ENCODE assay signal across 24 cellular contexts in genomic region chr16:2449118-2449517, GRCh38. TPM values are rescaled to one million over a fixed set of nuclear protein-coding genes. Genes with fewer than 3 reads are reported as not detected.
"Had no signal": no experiment of that assay in that cellular context is flagged by ENCODE, and none has a peak within 500 bp of the region (broad histone marks: within the 10 kb centered on the region; RNA-seq: fewer than 3 reads in every experiment).

No MANE protein-coding gene starts in this region.

- H3K9me3 Mint-ChIP-seq: activated CD4-positive, alpha-beta T cell treated with anti-CD3 and anti-CD28 coated beads, Interleukin-2, amount 10 ng/mL, durations not matched to agents 24 days and 14 days; activated naive CD4-positive, alpha-beta T cell treated with anti-CD3 and anti-CD28 coated beads for 36 hours; activated T-cell treated with anti-CD3 and anti-CD28 coated beads, Interleukin-2, amount 50 U/mL, for 4 hours; T-helper 1 cell treated with Interleukin-12 subunit alpha and Interleukin-12 subunit beta and Interleukin-4 antibody, amounts not matched to agents 30 μg/mL and 1 μg/mL, for 36 hours; WTC11 had no signal

- DNase-seq: activated CD4-positive, alpha-beta T cell treated with anti-CD3 and anti-CD28 coated beads, Interleukin-2, amount 10 ng/mL, durations not matched to agents 24 days and 14 days; activated CD4-positive, alpha-beta T cell treated with anti-CD3 and anti-CD28 coated beads, Interleukin-2, amount 50 U/mL, for 48 hours; activated CD4-positive, CD25-positive, alpha-beta regulatory T cell treated with anti-CD3 and anti-CD28 coated beads, Interleukin-2, amount 50 U/mL, for 72 hours; activated CD8-positive, alpha-beta memory T cell treated with anti-CD3 and anti-CD28 coated beads, Interleukin-2, amount 10 ng/mL, durations not matched to agents 7 days and 5 days; activated gamma-delta T cell; activated naive CD4-positive, alpha-beta T cell treated with anti-CD3 and anti-CD28 coated beads for 36 hours; activated T-cell treated with anti-CD3 and anti-CD28 coated beads, Interleukin-2, amount 50 U/mL, for 4 hours; amygdala; brain microvascular endothelial cell; Karpas-422; MM.1S; NCI-H1105; NCI-H1436; NCI-H1694 treated with DMSO at 0.1 percent for 48 hours; NCI-H2029 treated with DMSO at 0.1 percent for 48 hours; NCI-H510A treated with DMSO at 0.1 percent for 48 hours; NCI-H69; PC-3; SHP77 treated with DMSO at 0.1 percent for 48 hours had no signal

- H3K4me1 Mint-ChIP-seq: activated CD4-positive, alpha-beta T cell treated with anti-CD3 and anti-CD28 coated beads, Interleukin-2, amount 10 ng/mL, durations not matched to agents 24 days and 14 days; activated CD8-positive, alpha-beta memory T cell treated with anti-CD3 and anti-CD28 coated beads, Interleukin-2, amount 10 ng/mL, durations not matched to agents 7 days and 5 days; WTC11 had no signal

- H3K4me3 ChIP-seq: cardiac muscle cell had no signal

- H3K27me3 ChIP-seq: brain microvascular endothelial cell, cardiac muscle cell had no signal

- H3K27ac Mint-ChIP-seq: activated CD4-positive, alpha-beta T cell treated with anti-CD3 and anti-CD28 coated beads, Interleukin-2, amount 10 ng/mL, durations not matched to agents 24 days and 14 days; activated CD8-positive, alpha-beta memory T cell treated with anti-CD3 and anti-CD28 coated beads, Interleukin-2, amount 10 ng/mL, durations not matched to agents 7 days and 5 days; activated naive CD4-positive, alpha-beta T cell treated with anti-CD3 and anti-CD28 coated beads for 36 hours; activated naive CD8-positive, alpha-beta T cell; T-helper 1 cell treated with Interleukin-12 subunit alpha and Interleukin-12 subunit beta and Interleukin-4 antibody, amounts not matched to agents 30 μg/mL and 1 μg/mL, for 36 hours; WTC11 had no signal

- ATAC-seq: activated CD8-positive, alpha-beta memory T cell treated with anti-CD3 and anti-CD28 coated beads, Interleukin-2, amount 10 ng/mL, durations not matched to agents 7 days and 5 days; activated T-cell treated with anti-CD3 and anti-CD28 coated beads, Interleukin-2, amount 50 U/mL, for 4 hours; PC-3; WTC11 had no signal

- H3K27ac ChIP-seq: brain microvascular endothelial cell, cardiac muscle cell had no signal

- H3K4me3 Mint-ChIP-seq: activated CD4-positive, alpha-beta T cell treated with anti-CD3 and anti-CD28 coated beads, Interleukin-2, amount 10 ng/mL, durations not matched to agents 24 days and 14 days; activated CD8-positive, alpha-beta memory T cell treated with anti-CD3 and anti-CD28 coated beads, Interleukin-2, amount 10 ng/mL, durations not matched to agents 7 days and 5 days; activated naive CD4-positive, alpha-beta T cell treated with anti-CD3 and anti-CD28 coated beads for 36 hours; activated naive CD8-positive, alpha-beta T cell; activated T-cell treated with anti-CD3 and anti-CD28 coated beads, Interleukin-2, amount 50 U/mL, for 4 hours; T-helper 1 cell treated with Interleukin-12 subunit alpha and Interleukin-12 subunit beta and Interleukin-4 antibody, amounts not matched to agents 30 μg/mL and 1 μg/mL, for 36 hours; WTC11 had no signal

- H3K27me3 Mint-ChIP-seq: activated CD4-positive, alpha-beta T cell treated with anti-CD3 and anti-CD28 coated beads, Interleukin-2, amount 10 ng/mL, durations not matched to agents 24 days and 14 days; activated CD8-positive, alpha-beta memory T cell treated with anti-CD3 and anti-CD28 coated beads, Interleukin-2, amount 10 ng/mL, durations not matched to agents 7 days and 5 days; activated naive CD8-positive, alpha-beta T cell had no signal

RNA-seq across cellular contexts. Expression of gene NTN3, which starts 22.0 kb away (rescaled TPM):
- total RNA-seq: activated CD4-positive, alpha-beta T cell treated with anti-CD3 and anti-CD28 coated beads, Interleukin-2, amount 10 ng/mL, durations not matched to agents 24 days and 14 days; activated CD8-positive, alpha-beta memory T cell treated with anti-CD3 and anti-CD28 coated beads, Interleukin-2, amount 10 ng/mL, durations not matched to agents 7 days and 5 days; activated naive CD4-positive, alpha-beta T cell treated with anti-CD3 and anti-CD28 coated beads for 36 hours; activated T-cell treated with anti-CD3 and anti-CD28 coated beads, Interleukin-2, amount 50 U/mL, for 4 hours; PC-3; SK-MEL-5 had no signal
